26 cellular contexts compared by ENCODE assay signal in the genomic region with DNA sequence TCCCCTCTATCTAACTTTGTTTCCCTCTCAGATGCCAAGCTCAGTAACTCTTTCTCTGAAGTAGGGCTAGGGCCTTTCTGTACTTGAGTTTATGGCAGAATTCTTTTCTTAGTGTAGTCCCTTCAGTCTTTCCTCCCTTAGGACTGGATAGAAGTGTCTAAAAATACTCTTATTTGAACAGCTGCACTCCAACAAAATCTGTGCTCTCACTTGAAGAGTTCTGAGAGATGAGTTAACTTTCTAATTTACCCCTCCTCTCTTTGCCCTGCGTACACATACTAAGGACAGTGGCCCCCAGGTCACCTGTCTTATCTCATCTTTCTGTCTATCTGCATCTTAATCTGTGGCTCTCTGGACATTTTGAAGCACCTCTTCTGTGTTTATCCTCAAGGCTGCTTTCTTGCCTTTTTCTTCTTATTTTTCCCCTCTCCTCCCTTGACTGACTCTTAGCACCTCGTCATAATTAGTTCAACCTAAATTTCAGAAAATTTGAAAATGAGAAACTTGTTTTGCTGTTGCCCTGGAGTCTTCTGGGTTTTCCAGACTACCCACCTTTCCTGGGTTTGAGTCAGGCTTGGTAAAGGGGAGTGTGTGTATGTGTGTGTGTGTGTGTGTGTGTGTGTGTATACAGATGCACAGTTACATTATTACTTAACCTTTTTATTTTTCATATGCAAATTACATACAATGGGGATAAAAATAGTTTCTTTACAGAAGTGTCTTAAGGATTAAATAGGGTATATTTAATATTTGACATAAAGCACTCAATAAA. TPM values are rescaled to one million over a fixed set of nuclear protein-coding genes. Genes with fewer than 3 reads are reported as not detected.
DNase-seq lines count a peak whose midpoint lies in the region; ATAC-seq and TF ChIP-seq lines count a peak whose summit lies in the region.
"Had no signal": no experiment of that assay in that cellular context is flagged by ENCODE, and none has a peak within 500 bp of the region (broad histone marks: within the 10 kb centered on the region; RNA-seq: fewer than 3 reads in every experiment).

No MANE protein-coding gene starts in this region.

- H3K4me3 Mint-ChIP-seq in activated T-cell treated with anti-CD3 and anti-CD28 coated beads, Interleukin-2, amount 50 U/mL, for 24 hours = peak overlapping the region; percentile 15
- H3K4me3 Mint-ChIP-seq in activated naive CD8-positive, alpha-beta T cell = no peak overlapping the region
- H3K4me3 Mint-ChIP-seq: naive B cell had no signal

- TF ChIP-seq POLR2A in suprapubic skin (IDR thresholded peaks at IDR 0.05) = no peak

- H3K4me3 ChIP-seq in GM12865 (ENCODE audit: low read depth, low read length) (no peak overlapping the region), suprapubic skin (no peak overlapping the region), A673 (ENCODE audit: low read depth, low read length, poor library complexity, severe bottlenecking) (no peak overlapping the region)
- H3K4me3 ChIP-seq: heart right ventricle, right atrium auricular region, upper lobe of right lung had no signal

- WGBS in suprapubic skin = 64% methylated on average over 2 of the region's 2 CpGs

- no peaks in the 10 kb centered on the region for H3K9me3 Mint-ChIP-seq in activated T-cell treated with anti-CD3 and anti-CD28 coated beads, Interleukin-2, amount 50 U/mL, for 24 hours
- no peaks in the 10 kb centered on the region for H3K9me3 Mint-ChIP-seq in activated naive CD8-positive, alpha-beta T cell (ENCODE audit: low read depth)
- H3K9me3 Mint-ChIP-seq: naive B cell had no signal

- no peaks in the 10 kb centered on the region for H3K9me3 ChIP-seq in suprapubic skin
- H3K9me3 ChIP-seq in A673 (ENCODE audit: low read depth, low read length, poor library complexity, severe bottlenecking) = no peaks in the 10 kb centered on the region
- H3K9me3 ChIP-seq: heart right ventricle, right atrium auricular region, SK-N-SH, upper lobe of right lung had no signal

- no peak for ATAC-seq in esophagus mucosa
- ATAC-seq: HepG2, upper lobe of right lung had no signal

- TF ChIP-seq CTCF in GM12865 (IDR thresholded peaks at IDR 0.05; ENCODE audit: insufficient read depth, low read depth, low read length, missing control alignments) (no peak), suprapubic skin (IDR thresholded peaks at IDR 0.05) (no peak), A673 (conservative IDR thresholded peaks at IDR 0.05; ENCODE audit: low read depth, low read length) (no peak)

- H3K36me3 ChIP-seq in suprapubic skin (peaks cover 14% of the 10 kb centered on the region), A673 (ENCODE audit: insufficient read depth, low read length, poor library complexity, severe bottlenecking) (peaks cover 100% of the 10 kb centered on the region)
- H3K36me3 ChIP-seq: right atrium auricular region had no signal

- H3K4me1 ChIP-seq in suprapubic skin = peaks cover 7% of the 10 kb centered on the region
- H3K4me1 ChIP-seq in A673 (ENCODE audit: insufficient read depth, low read length, poor library complexity, severe bottlenecking) = no peaks in the 10 kb centered on the region
- H3K4me1 ChIP-seq: right atrium auricular region, upper lobe of right lung had no signal

- H3K36me3 Mint-ChIP-seq in activated T-cell treated with anti-CD3 and anti-CD28 coated beads, Interleukin-2, amount 50 U/mL, for 24 hours (ENCODE audit: low read depth) = peaks cover 99% of the 10 kb centered on the region
- peaks cover 20% of the 10 kb centered on the region for H3K36me3 Mint-ChIP-seq in activated naive CD8-positive, alpha-beta T cell

- TF ChIP-seq EP300 in suprapubic skin (IDR thresholded peaks at IDR 0.05) = no peak

- DNase-seq in activated T-cell treated with anti-CD3 and anti-CD28 coated beads, Interleukin-2, amount 50 U/mL, for 24 hours = no peak
- no peak for DNase-seq in activated T-cell treated with anti-CD3 and anti-CD28 coated beads, Interleukin-2, amount 50 U/mL, for 1 hour
- peak; percentile 13 for DNase-seq in GM12865 (ENCODE audit: low read depth)
- peak; percentile 20 to 31 for DNase-seq in stimulated activated CD4-positive, alpha-beta T cell treated with anti-CD3 and anti-CD28 coated beads, Interleukin-2, amount 100 ng/mL, for 48 hours
- DNase-seq in suprapubic skin (ENCODE audit: low spot score in 2 of 2) = no peak
- no peak for DNase-seq in A673 (ENCODE audit: low spot score)
- DNase-seq: activated gamma-delta T cell; C1 segment of cervical spinal cord; central memory CD4-positive, alpha-beta T cell; heart right ventricle; mesenchymal stem cell; naive B cell; NCI-H1048; NCI-H1930; NCI-H2227 treated with DMSO at 0.1 percent for 48 hours; SK-N-SH; upper lobe of right lung had no signal

- CTCF ChIA-PET in A673 (lab: Charles Lee) = no interaction called here

- H3K27me3 Mint-ChIP-seq in activated T-cell treated with anti-CD3 and anti-CD28 coated beads, Interleukin-2, amount 50 U/mL, for 24 hours = no peaks in the 10 kb centered on the region
- no peaks in the 10 kb centered on the region for H3K27me3 Mint-ChIP-seq in activated naive CD8-positive, alpha-beta T cell
- H3K27me3 Mint-ChIP-seq: naive B cell had no signal

- peaks cover 5% of the 10 kb centered on the region for H3K27me3 ChIP-seq in suprapubic skin
- H3K27me3 ChIP-seq in A673 (replicated peaks; ENCODE audit: insufficient read depth, low read depth, low read length, poor library complexity) = no peaks in the 10 kb centered on the region
- H3K27me3 ChIP-seq: right atrium auricular region, upper lobe of right lung had no signal

- no peak overlapping the region for H3K27ac ChIP-seq in suprapubic skin
- H3K27ac ChIP-seq in A673 (ENCODE audit: low read depth, low read length, poor library complexity, severe bottlenecking) = no peak overlapping the region
- H3K27ac ChIP-seq: heart right ventricle, HL-60, right atrium auricular region, RWPE1, upper lobe of right lung had no signal

- POLR2A ChIA-PET in A673 (lab: Charles Lee; ENCODE audit: low non-redundant PET) = no interaction called here

- no TSS peak for BruUV-seq in A673 (replicated peaks; lab: Mats Ljungman, UMichigan)

- intact Hi-C loops in A673 (cut with micrococcal nuclease; ENCODE audit: unreplicated experiment) = no loop called here

- H3K27ac Mint-ChIP-seq in activated T-cell treated with anti-CD3 and anti-CD28 coated beads, Interleukin-2, amount 50 U/mL, for 24 hours = peak overlapping the region; percentile 98
- peak overlapping the region; percentile 71 for H3K27ac Mint-ChIP-seq in activated naive CD8-positive, alpha-beta T cell

- peaks cover 43% of the 10 kb centered on the region for H3K4me1 Mint-ChIP-seq in activated T-cell treated with anti-CD3 and anti-CD28 coated beads, Interleukin-2, amount 50 U/mL, for 24 hours (ENCODE audit: low read depth)
- no peaks in the 10 kb centered on the region for H3K4me1 Mint-ChIP-seq in activated naive CD8-positive, alpha-beta T cell (ENCODE audit: low read depth)

RNA-seq across cellular contexts. Expression of a gene that starts 23.9 kb away (rescaled TPM):
- 10 to 100 TPM in 1 of 4 donors, 1 to 10 TPM in 3; 3.6 to 19.6 (median 4.6) TPM for total RNA-seq in suprapubic skin
- 250 and 279 TPM in 2 replicates for total RNA-seq in A673 (2021)
- total RNA-seq in esophagus mucosa = 2.0 TPM
- total RNA-seq: HepG2, osteocyte had no signal

RNA-seq across cellular contexts. Expression of a gene that starts 27.9 kb away (rescaled TPM):
- total RNA-seq in suprapubic skin = 1 to 10 TPM; 1.8 to 4.8 (median 3.9) TPM
- total RNA-seq in A673 (2021) = 11.5 and 11.7 TPM in 2 replicates
- 0.80 TPM for total RNA-seq in esophagus mucosa
- total RNA-seq: dermis microvascular lymphatic vessel endothelial cell, HepG2, osteocyte had no signal

RNA-seq across cellular contexts. Expression of a gene that starts 48.1 kb away (rescaled TPM):
- total RNA-seq in suprapubic skin (not detected), A673 (2021) (not detected in 2 replicates), esophagus mucosa (not detected)
- total RNA-seq: astrocyte, dermis microvascular lymphatic vessel endothelial cell, HepG2, osteocyte, right atrium auricular region had no signal

Comparison
In these comparisons a context has a peak if more than half of its experiments do, and no peak if none do; other contexts are left out.
1. DNase-seq: peak in GM12865 (single experiment) and stimulated activated CD4-positive, alpha-beta T cell treated with anti-CD3 and anti-CD28 coated beads, Interleukin-2, amount 100 ng/mL, for 48 hours (2 of 2); none in activated T-cell treated with anti-CD3 and anti-CD28 coated beads, Interleukin-2, amount 50 U/mL, for 24 hours (single experiment), activated T-cell treated with anti-CD3 and anti-CD28 coated beads, Interleukin-2, amount 50 U/mL, for 1 hour (single experiment), suprapubic skin (0 of 2) and A673 (single experiment).
2. RNA of a gene that starts 23.9 kb away (total RNA-seq): 250 to 279 TPM in A673; 3.6 to 19.6 TPM in suprapubic skin and 2.0 TPM in esophagus mucosa (single experiment); every median in the first group is over 10 times any median in the second.